In the genomic region with DNA sequence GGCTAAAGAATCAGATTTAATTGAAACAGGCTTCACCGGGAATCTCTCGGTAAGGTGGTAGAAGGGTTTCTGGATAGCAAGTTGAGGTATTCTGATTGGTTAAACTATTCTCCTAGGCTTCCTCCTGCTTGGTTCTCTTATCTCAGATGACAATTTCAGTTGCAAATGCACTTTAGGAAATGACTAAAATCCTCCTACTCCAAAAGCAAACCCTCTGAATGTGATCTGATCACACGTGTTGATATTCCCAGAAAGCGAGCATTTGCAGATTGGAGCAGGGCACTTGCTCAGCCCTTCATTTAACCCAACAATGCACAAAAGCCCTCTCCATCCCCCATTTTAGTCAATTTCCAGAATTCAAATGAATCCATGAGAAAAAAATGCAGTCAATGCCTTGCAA, we compare ENCODE assay signal across 19 cellular contexts.
"Had no signal": no experiment of that assay in that cellular context is flagged by ENCODE, and none has a peak within 500 bp of the region (broad histone marks: within the 10 kb centered on the region; RNA-seq: fewer than 3 reads in every experiment).

No MANE protein-coding gene starts in this region.

- H3K36me3 ChIP-seq: right atrium auricular region, transverse colon, vagina had no signal

- H3K27me3 ChIP-seq: right atrium auricular region, transverse colon, vagina had no signal

- H3K4me3 ChIP-seq: left ventricle myocardium inferior, right atrium auricular region, transverse colon, vagina had no signal

- ATAC-seq: naive thymus-derived CD4-positive, alpha-beta T cell had no signal

- H3K27ac ChIP-seq: left ventricle myocardium inferior, right atrium auricular region, transverse colon, vagina, WERI-Rb-1 had no signal

- H3K27me3 Mint-ChIP-seq: activated naive CD4-positive, alpha-beta T cell treated with anti-CD3 and anti-CD28 coated beads, Interleukin-2, amount 50 U/mL, for 24 hours; dendritic cell treated with granulocyte-macrophage colony-stimulating factor and Interleukin-4, amounts not matched to agents 40 ng/mL and 50 ng/mL, for 4 days; naive thymus-derived CD4-positive, alpha-beta T cell had no signal

- H3K9me3 Mint-ChIP-seq: activated naive CD4-positive, alpha-beta T cell treated with anti-CD3 and anti-CD28 coated beads, Interleukin-2, amount 50 U/mL, for 24 hours; brain; dendritic cell treated with granulocyte-macrophage colony-stimulating factor and Interleukin-4, amounts not matched to agents 40 ng/mL and 50 ng/mL, for 4 days; naive thymus-derived CD4-positive, alpha-beta T cell had no signal

- DNase-seq: activated CD4-positive, alpha-beta T cell treated with anti-CD3 and anti-CD28 coated beads for 4 hours; activated CD8-positive, alpha-beta memory T cell treated with anti-CD3 and anti-CD28 coated beads for 24 hours; activated effector memory CD4-positive, alpha-beta T cell treated with anti-CD3 and anti-CD28 coated beads, Interleukin-2, amount 50 U/mL, for 16 hours; amygdala; hippocampal formation; left ventricle myocardium inferior; naive thymus-derived CD4-positive, alpha-beta T cell; nucleus accumbens; posterior cingulate gyrus; stimulated activated CD4-positive, alpha-beta T cell treated with anti-CD3 and anti-CD28 coated beads, Interleukin-2, amount 100 ng/mL, for 48 hours; stimulated activated naive CD4-positive, alpha-beta T cell; T-helper 9 cell; transverse colon; WERI-Rb-1 had no signal

- H3K9me3 ChIP-seq: left ventricle myocardium inferior, right atrium auricular region, transverse colon, vagina had no signal

- H3K4me1 ChIP-seq: right atrium auricular region had no signal

- H3K27ac Mint-ChIP-seq: activated naive CD4-positive, alpha-beta T cell treated with anti-CD3 and anti-CD28 coated beads, Interleukin-2, amount 50 U/mL, for 24 hours; dendritic cell treated with granulocyte-macrophage colony-stimulating factor and Interleukin-4, amounts not matched to agents 40 ng/mL and 50 ng/mL, for 4 days had no signal

- H3K4me3 Mint-ChIP-seq: activated naive CD4-positive, alpha-beta T cell treated with anti-CD3 and anti-CD28 coated beads, Interleukin-2, amount 50 U/mL, for 24 hours; brain; dendritic cell treated with granulocyte-macrophage colony-stimulating factor and Interleukin-4, amounts not matched to agents 40 ng/mL and 50 ng/mL, for 4 days; naive thymus-derived CD4-positive, alpha-beta T cell had no signal
